Comparison of ENCODE assay signal across 2 cellular contexts in the genomic region with DNA sequence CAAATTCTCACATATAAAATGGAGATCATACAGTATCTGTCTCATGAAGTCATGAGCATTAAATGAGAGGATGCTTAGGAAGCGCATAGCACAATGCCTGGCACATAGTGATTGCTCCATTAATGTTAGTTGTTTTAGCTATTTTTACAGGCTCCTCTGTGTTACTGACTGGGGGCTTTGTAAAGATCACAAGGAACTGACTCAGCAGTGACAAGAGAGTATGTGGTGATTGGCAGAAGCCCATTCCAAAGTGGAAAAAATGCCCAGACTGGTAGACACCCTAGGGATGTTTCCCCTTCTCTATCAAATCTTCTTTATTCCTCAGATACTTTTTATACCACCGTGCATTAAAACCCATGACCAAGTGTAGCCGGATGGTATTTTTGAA.
TF ChIP-seq lines count a peak whose summit lies in the region.

No MANE protein-coding gene starts in this region.

TF ChIP-seq in HepG2, 621 proteins besides CTCF, POLR2A, EP300 and RAD21 (continues in another document):
- TF ChIP-seq RFXANK (CRISPR knock-in tag; IDR thresholded peaks at IDR 0.05), result no peak
- TF ChIP-seq, protein P1, sequence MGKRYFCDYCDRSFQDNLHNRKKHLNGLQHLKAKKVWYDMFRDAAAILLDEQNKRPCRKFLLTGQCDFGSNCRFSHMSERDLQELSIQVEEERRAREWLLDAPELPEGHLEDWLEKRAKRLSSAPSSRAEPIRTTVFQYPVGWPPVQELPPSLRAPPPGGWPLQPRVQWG (CRISPR knock-in tag; IDR thresholded peaks at IDR 0.05; ENCODE audit: borderline replicate concordance, low read depth), result no peak
- TF ChIP-seq, protein P2, sequence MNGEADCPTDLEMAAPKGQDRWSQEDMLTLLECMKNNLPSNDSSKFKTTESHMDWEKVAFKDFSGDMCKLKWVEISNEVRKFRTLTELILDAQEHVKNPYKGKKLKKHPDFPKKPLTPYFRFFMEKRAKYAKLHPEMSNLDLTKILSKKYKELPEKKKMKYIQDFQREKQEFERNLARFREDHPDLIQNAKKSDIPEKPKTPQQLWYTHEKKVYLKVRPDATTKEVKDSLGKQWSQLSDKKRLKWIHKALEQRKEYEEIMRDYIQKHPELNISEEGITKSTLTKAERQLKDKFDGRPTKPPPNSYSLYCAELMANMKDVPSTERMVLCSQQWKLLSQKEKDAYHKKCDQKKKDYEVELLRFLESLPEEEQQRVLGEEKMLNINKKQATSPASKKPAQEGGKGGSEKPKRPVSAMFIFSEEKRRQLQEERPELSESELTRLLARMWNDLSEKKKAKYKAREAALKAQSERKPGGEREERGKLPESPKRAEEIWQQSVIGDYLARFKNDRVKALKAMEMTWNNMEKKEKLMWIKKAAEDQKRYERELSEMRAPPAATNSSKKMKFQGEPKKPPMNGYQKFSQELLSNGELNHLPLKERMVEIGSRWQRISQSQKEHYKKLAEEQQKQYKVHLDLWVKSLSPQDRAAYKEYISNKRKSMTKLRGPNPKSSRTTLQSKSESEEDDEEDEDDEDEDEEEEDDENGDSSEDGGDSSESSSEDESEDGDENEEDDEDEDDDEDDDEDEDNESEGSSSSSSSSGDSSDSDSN (CRISPR knock-in tag; IDR thresholded peaks at IDR 0.05), result no peak
- TF ChIP-seq FOXA1 (IDR thresholded peaks at IDR 0.05), result no peak
- no peak for TF ChIP-seq FOXA1 (CRISPR knock-in tag; IDR thresholded peaks at IDR 0.05)
- TF ChIP-seq, protein P3, sequence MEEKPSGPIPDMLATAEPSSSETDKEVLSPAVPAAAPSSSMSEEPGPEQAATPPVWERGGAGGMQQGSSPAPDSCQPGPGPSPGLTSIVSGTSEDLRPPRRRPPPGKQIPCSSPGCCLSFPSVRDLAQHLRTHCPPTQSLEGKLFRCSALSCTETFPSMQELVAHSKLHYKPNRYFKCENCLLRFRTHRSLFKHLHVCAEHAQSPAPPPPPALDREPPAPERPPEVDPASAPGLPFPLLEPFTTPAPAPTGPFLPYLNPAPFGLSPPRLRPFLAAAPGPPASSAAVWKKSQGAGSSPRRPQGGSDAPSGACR (CRISPR knock-in tag; IDR thresholded peaks at IDR 0.05), result no peak
- TF ChIP-seq NFYB (CRISPR knock-in tag; IDR thresholded peaks at IDR 0.05), result no peak
- TF ChIP-seq, protein P4, sequence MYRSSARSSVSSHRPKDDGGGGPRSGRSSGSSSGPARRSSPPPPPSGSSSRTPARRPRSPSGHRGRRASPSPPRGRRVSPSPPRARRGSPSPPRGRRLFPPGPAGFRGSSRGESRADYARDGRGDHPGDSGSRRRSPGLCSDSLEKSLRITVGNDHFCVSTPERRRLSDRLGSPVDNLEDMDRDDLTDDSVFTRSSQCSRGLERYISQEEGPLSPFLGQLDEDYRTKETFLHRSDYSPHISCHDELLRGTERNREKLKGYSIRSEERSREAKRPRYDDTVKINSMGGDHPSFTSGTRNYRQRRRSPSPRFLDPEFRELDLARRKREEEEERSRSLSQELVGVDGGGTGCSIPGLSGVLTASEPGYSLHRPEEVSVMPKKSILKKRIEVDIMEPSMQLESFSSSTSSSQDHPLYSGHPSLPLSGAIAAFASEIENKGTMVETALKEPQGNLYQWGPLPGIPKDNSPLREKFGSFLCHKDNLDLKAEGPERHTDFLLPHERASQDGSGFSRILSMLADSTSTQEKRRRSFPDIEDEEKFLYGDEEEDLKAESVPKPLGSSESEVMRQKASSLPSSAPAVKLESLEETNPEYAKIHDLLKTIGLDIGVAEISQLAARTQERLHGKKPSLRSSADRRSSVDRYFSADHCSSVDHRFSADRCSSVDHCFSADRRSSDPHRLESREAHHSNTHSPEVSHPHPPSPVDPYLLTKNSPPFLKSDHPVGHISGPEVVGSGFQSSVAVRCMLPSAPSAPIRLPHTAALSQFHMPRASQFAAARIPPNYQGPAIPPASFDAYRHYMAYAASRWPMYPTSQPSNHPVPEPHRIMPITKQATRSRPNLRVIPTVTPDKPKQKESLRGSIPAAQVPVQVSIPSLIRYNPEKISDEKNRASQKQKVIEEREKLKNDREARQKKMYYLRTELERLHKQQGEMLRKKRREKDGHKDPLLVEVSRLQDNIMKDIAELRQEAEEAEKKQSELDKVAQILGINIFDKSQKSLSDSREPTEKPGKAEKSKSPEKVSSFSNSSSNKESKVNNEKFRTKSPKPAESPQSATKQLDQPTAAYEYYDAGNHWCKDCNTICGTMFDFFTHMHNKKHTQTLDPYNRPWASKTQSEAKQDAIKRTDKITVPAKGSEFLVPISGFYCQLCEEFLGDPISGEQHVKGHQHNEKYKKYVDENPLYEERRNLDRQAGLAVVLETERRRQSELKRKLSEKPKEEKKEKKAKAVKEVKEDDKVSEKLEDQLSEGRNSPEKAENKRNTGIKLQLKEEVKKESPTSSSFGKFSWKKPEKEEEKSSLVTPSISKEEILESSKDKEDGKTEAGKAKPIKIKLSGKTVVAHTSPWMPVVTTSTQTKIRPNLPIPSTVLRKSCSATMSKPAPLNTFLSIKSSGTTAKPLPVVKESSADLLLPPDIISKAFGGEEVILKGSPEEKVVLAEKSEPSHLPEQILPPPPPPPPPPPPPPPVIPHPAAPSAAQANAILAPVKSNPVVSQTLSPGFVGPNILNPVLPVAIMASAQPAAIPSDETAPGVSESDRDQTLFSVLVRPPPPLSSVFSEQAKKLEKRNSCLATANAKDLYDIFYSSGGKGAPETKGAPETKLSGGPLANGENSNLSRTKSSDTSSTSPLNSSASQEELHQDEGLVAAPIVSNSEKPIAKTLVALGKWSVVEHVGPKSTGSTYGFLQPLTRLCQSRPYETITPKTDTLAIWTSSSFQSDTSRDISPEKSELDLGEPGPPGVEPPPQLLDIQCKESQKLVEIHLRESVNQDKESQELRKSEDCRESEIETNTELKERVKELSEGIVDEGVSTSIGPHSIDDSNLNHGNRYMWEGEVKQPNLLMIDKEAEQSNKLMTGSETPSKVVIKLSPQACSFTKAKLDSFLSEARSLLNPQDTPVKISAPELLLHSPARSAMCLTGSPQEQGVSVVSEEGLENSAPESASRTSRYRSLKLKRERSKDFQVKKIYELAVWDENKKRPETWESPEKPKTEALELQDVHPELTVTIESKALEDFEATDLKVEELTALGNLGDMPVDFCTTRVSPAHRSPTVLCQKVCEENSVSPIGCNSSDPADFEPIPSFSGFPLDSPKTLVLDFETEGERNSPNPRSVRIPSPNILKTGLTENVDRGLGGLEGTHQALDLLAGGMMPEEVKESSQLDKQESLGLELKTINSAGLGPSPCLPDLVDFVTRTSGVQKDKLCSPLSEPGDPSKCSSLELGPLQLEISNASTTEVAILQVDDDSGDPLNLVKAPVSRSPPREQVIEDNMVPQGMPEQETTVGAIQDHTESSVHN (CRISPR knock-in tag; IDR thresholded peaks at IDR 0.05), result no peak
- no peak for TF ChIP-seq ZNF615 (CRISPR knock-in tag; IDR thresholded peaks at IDR 0.05; ENCODE audit: borderline replicate concordance)
- TF ChIP-seq ZFP1 (CRISPR knock-in tag; IDR thresholded peaks at IDR 0.05), result no peak

TF ChIP-seq in endothelial cell of umbilical vein, 7 proteins besides CTCF, POLR2A, EP300 and RAD21:
- no peak for TF ChIP-seq JUN (IDR thresholded peaks at IDR 0.05; ENCODE audit: borderline replicate concordance, insufficient read depth, insufficient read length, low read depth)
